ENCODE assay signal across 21 cellular contexts in the genomic region with DNA sequence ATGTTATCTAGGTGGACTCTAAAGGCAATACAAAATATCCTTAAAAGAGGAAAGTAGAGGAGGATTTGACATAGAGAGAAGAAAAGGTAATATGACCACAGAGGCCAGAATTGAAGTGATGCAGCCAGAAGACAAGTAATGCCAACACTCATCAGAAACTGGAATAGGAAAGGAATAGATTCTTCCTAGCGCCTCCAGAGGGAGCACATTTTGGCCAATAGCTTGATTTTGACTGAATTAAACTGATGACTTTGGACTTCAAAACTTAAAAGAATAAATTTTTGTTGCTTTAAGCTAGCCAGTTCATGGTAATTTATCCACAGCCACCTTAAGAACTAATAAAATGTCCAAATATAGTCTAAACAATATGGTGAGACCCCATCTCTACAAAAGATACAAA.
"Had no signal": no experiment of that assay in that cellular context is flagged by ENCODE, and none has a peak within 500 bp of the region (broad histone marks: within the 10 kb centered on the region; RNA-seq: fewer than 3 reads in every experiment).

No MANE protein-coding gene starts in this region.

- DNase-seq: activated CD4-positive, alpha-beta T cell treated with anti-CD3 and anti-CD28 coated beads, Interleukin-2, amount 50 U/mL, for 1 hour; activated CD8-positive, alpha-beta memory T cell treated with anti-CD3 and anti-CD28 coated beads for 24 hours; activated naive CD8-positive, alpha-beta T cell treated with anti-CD3 and anti-CD28 coated beads for 36 hours; amygdala; body of pancreas; caudate nucleus; esophagus squamous epithelium; glutamatergic neuron; hypothalamus; kidney glomerular epithelial cell; left ventricle myocardium superior; naive thymus-derived CD8-positive, alpha-beta T cell; posterior cingulate gyrus; right cardiac atrium; stimulated activated CD4-positive, alpha-beta T cell treated with anti-CD3 and anti-CD28 coated beads, Interleukin-4, amount 100 ng/mL, for 24 hours; stimulated activated naive CD4-positive, alpha-beta T cell; tibial artery had no signal

- ATAC-seq: activated CD4-positive, CD25-positive, alpha-beta regulatory T cell treated with anti-CD3 and anti-CD28 coated beads, Interleukin-2, amount 50 U/mL, for 24 hours; body of pancreas; left ventricle myocardium superior; naive thymus-derived CD8-positive, alpha-beta T cell; right cardiac atrium had no signal

- H3K4me1 ChIP-seq: body of pancreas, tibial artery, vagina had no signal

- H3K4me3 ChIP-seq: body of pancreas, coronary artery, esophagus squamous epithelium, skin epidermis, tibial artery, vagina had no signal

- H3K36me3 ChIP-seq: esophagus squamous epithelium, tibial artery, vagina had no signal

- H3K27me3 ChIP-seq: body of pancreas, esophagus squamous epithelium, tibial artery, vagina had no signal

- H3K27ac ChIP-seq: body of pancreas, coronary artery, esophagus squamous epithelium, skin epidermis, tibial artery, vagina had no signal

- H3K9me3 ChIP-seq: body of pancreas, esophagus squamous epithelium, tibial artery, vagina had no signal
